In the genomic region with DNA sequence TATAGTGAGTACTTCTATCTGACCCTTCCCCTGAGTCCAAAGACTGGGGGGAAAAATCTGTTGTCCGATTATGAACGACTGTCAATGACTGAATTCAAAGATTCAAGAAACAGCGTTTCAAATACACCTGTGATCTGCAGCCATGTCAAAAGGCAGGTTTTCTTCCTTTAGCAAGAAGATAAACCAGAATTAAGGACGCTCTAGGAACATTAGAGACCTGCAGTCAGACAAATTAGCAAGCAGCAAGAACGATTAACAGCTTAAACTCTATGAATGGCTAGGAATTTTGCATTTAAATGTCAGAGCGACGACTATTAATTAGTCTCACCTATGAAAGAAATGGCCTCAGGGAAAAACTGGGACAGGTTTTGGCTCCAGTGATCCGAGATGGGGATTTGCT, we compare ENCODE assay signal across 8 cellular contexts. TPM values are rescaled to one million over a fixed set of nuclear protein-coding genes. Genes with fewer than 3 reads are reported as not detected.
DNase-seq lines count a peak whose midpoint lies in the region; ATAC-seq, FAIRE-seq and TF ChIP-seq lines count a peak whose summit lies in the region.

No MANE protein-coding gene starts in this region.

- H3F3A ChIP-seq in SK-N-SH (replicated peaks; ENCODE audit: insufficient read depth): peaks cover 17% of the 10 kb centered on the region

- TF ChIP-seq RAD21 in SK-N-SH (IDR thresholded peaks at IDR 0.05; ENCODE audit: low read length): no peak

- H3K4me1 ChIP-seq in SK-N-SH (ENCODE audit: control insufficient read depth in 1 of 2, insufficient read depth in 2 of 2, low read depth in 1 of 2, low read length in 1 of 2) (peaks cover 12 to 49% of the 10 kb centered on the region in 2 experiments; a peak in 3 of 4 replicates), kidney (ENCODE audit: control insufficient read depth in 1 of 2, insufficient read depth in 1 of 2, low read depth in 1 of 2, low read length in 2 of 2) (peaks cover 9 to 21% of the 10 kb centered on the region in 2 donors), stomach smooth muscle (ENCODE audit: control insufficient read depth, insufficient read depth, low read length) (peaks cover 40% of the 10 kb centered on the region)

- no peak for TF ChIP-seq CTCF in SK-N-SH (IDR thresholded peaks at IDR 0.05)
- TF ChIP-seq CTCF in kidney (IDR thresholded peaks at IDR 0.05; ENCODE audit: borderline replicate concordance, extremely low read depth, insufficient read depth): no peak

- ATAC-seq in SK-N-SH treated with all-trans-retinoic acid at 6 μM for 48 hours: no peak
- no peak for ATAC-seq in activated naive CD8-positive, alpha-beta T cell treated with anti-CD3 and anti-CD28 coated beads, Interleukin-2, amount 50 U/mL, for 24 hours
- no peak for ATAC-seq in HG03469 (IDR thresholded peaks at IDR 0.05; ENCODE audit: unreplicated experiment)
- ATAC-seq in HG03097 (IDR thresholded peaks at IDR 0.05; ENCODE audit: low FRiP score, unreplicated experiment): no peak

- H3K27ac Mint-ChIP-seq in activated naive CD8-positive, alpha-beta T cell treated with anti-CD3 and anti-CD28 coated beads, Interleukin-2, amount 50 U/mL, for 24 hours: peak overlapping the region; percentile 79

- intact Hi-C loops in kidney (cut with DNase I): no loop called here

- H3K27me3 ChIP-seq in SK-N-SH (ENCODE audit: insufficient read depth): no peaks in the 10 kb centered on the region
- no peaks in the 10 kb centered on the region for H3K27me3 ChIP-seq in stomach smooth muscle (ENCODE audit: control insufficient read depth in 1 of 2, insufficient read depth in 2 of 2, low read length in 2 of 2)

- no peaks in the 10 kb centered on the region for H3K9me2 ChIP-seq in SK-N-SH

- CTCF ChIA-PET in SK-N-SH (lab: Yijun Ruan, JAX): interaction anchor here (1.0 to 2.4 kb wide), 5 partner anchors 72 to 330 kb away, joined by 3 to 13 read pairs (median 4); no protein-coding TSS in a partner anchor

- H3K9ac ChIP-seq in SK-N-SH (peak overlapping the region; percentile 95), kidney (ENCODE audit: low read length in 2 of 2) (peak overlapping the region; percentile 71 to 88), stomach smooth muscle (ENCODE audit: low read length in 2 of 2) (peak overlapping the region; percentile 82 to 86)

- WGBS in SK-N-SH (ENCODE audit: low lambda C conversion rate): 17% methylated on average over 8 of the region's 8 CpGs

- H2AFZ ChIP-seq in SK-N-SH (ENCODE audit: low read depth): no peak overlapping the region

- H3K9me3 Mint-ChIP-seq in activated naive CD8-positive, alpha-beta T cell treated with anti-CD3 and anti-CD28 coated beads, Interleukin-2, amount 50 U/mL, for 24 hours: no peaks in the 10 kb centered on the region

- H3K4me2 ChIP-seq in SK-N-SH: peak overlapping the region; percentile 86

- POLR2A ChIA-PET in SK-N-SH (lab: Yijun Ruan, JAX): no interaction called here

- DNase-seq in SK-N-SH: no peak
- no peak for DNase-seq in activated naive CD8-positive, alpha-beta T cell treated with anti-CD3 and anti-CD28 coated beads, Interleukin-2, amount 50 U/mL, for 24 hours
- no peak for DNase-seq in kidney
- DNase-seq in dermis blood vessel endothelial cell: no peak

- no peak for FAIRE-seq in kidney (lab: Jason Lieb, UNC)

- H3K27ac ChIP-seq in SK-N-SH (ENCODE audit: low read depth in 2 of 2, low read length in 1 of 2): peak overlapping the region; percentile 98 to 99
- H3K27ac ChIP-seq in kidney (ENCODE audit: low read depth in 2 of 2, low read length in 2 of 2): peak overlapping the region; percentile 96 to 99
- H3K27ac ChIP-seq in stomach smooth muscle (ENCODE audit: low read length): peak overlapping the region; percentile 98

- no peak for TF ChIP-seq EP300 in SK-N-SH (IDR thresholded peaks at IDR 0.05; ENCODE audit: borderline replicate concordance in 1 of 2, low read depth in 1 of 2, low read length in 1 of 2)

- H4K20me1 ChIP-seq in SK-N-SH (ENCODE audit: insufficient read depth): peaks cover 49% of the 10 kb centered on the region

- H3K36me3 Mint-ChIP-seq in activated naive CD8-positive, alpha-beta T cell treated with anti-CD3 and anti-CD28 coated beads, Interleukin-2, amount 50 U/mL, for 24 hours (ENCODE audit: low read depth): peaks cover 34% of the 10 kb centered on the region

- peaks cover 9% of the 10 kb centered on the region for H3K27me3 Mint-ChIP-seq in activated naive CD8-positive, alpha-beta T cell treated with anti-CD3 and anti-CD28 coated beads, Interleukin-2, amount 50 U/mL, for 24 hours

- peaks cover 77% of the 10 kb centered on the region for H3K4me1 Mint-ChIP-seq in activated naive CD8-positive, alpha-beta T cell treated with anti-CD3 and anti-CD28 coated beads, Interleukin-2, amount 50 U/mL, for 24 hours

- peak overlapping the region; percentile 95 for H3K4me3 Mint-ChIP-seq in activated naive CD8-positive, alpha-beta T cell treated with anti-CD3 and anti-CD28 coated beads, Interleukin-2, amount 50 U/mL, for 24 hours

- peaks cover 61% of the 10 kb centered on the region for H3K79me2 ChIP-seq in SK-N-SH (ENCODE audit: insufficient read depth)

- H3K9me3 ChIP-seq in SK-N-SH (no peaks in the 10 kb centered on the region), kidney (ENCODE audit: control insufficient read depth in 1 of 2, low read length in 2 of 2) (no peaks in the 10 kb centered on the region), stomach smooth muscle (ENCODE audit: control insufficient read depth in 2 of 2, low read length in 2 of 2) (no peaks in the 10 kb centered on the region)

- H3K4me3 ChIP-seq in SK-N-SH (ENCODE audit: low read depth in 2 of 2, low read length in 1 of 2) (peak overlapping the region; percentile 94 to 99), kidney (ENCODE audit: low read length in 2 of 2) (peak overlapping the region; percentile 97 to 98), stomach smooth muscle (ENCODE audit: low read length in 2 of 2) (peak overlapping the region; percentile 88 to 95)

- H3K36me3 ChIP-seq in SK-N-SH (replicated peaks in 1 of 2; ENCODE audit: control insufficient read depth in 1 of 2, insufficient read depth in 2 of 2, low read length in 1 of 2): peaks cover 30 to 34% of the 10 kb centered on the region in 2 experiments
- peaks cover 18 to 26% of the 10 kb centered on the region in 2 donors for H3K36me3 ChIP-seq in kidney (ENCODE audit: control insufficient read depth in 1 of 2, insufficient read depth in 2 of 2, low read length in 2 of 2)
- H3K36me3 ChIP-seq in stomach smooth muscle (ENCODE audit: control insufficient read depth in 2 of 2, insufficient read depth in 2 of 2, low read length in 2 of 2): peaks cover 4 to 6% of the 10 kb centered on the region in 2 donors

TF ChIP-seq in SK-N-SH, 30 proteins besides CTCF, POLR2A, EP300 and RAD21:
- TF ChIP-seq NFIC (IDR thresholded peaks at IDR 0.05; ENCODE audit: borderline replicate concordance) (no peak), TEAD4 (IDR thresholded peaks at IDR 0.05; ENCODE audit: borderline replicate concordance, insufficient read depth) (no peak), RXRA (IDR thresholded peaks at IDR 0.05; ENCODE audit: borderline replicate concordance, low read depth) (no peak), TCF12 (IDR thresholded peaks at IDR 0.05) (no peak), RFX5 (IDR thresholded peaks at IDR 0.05; ENCODE audit: low read length) (no peak)

TF ChIP-seq in SK-N-SH treated with all-trans-retinoic acid at 6 μM for 48 hours, 23 proteins besides CTCF, POLR2A, EP300 and RAD21:
- TF ChIP-seq TCF4 (CRISPR knock-in tag; IDR thresholded peaks at IDR 0.05; ENCODE audit: borderline replicate concordance) (no peak), RARB (CRISPR knock-in tag; IDR thresholded peaks at IDR 0.05) (no peak), SNAI2 (CRISPR knock-in tag; IDR thresholded peaks at IDR 0.05) (no peak), ESRRG (CRISPR knock-in tag; IDR thresholded peaks at IDR 0.05) (no peak), ZFP30 (CRISPR knock-in tag; IDR thresholded peaks at IDR 0.05) (no peak), ISL1 (CRISPR knock-in tag; IDR thresholded peaks at IDR 0.05) (no peak), ZNF565 (CRISPR knock-in tag; conservative IDR thresholded peaks at IDR 0.05; ENCODE audit: low read depth) (no peak), PPARA (CRISPR knock-in tag; IDR thresholded peaks at IDR 0.05; ENCODE audit: borderline replicate concordance) (no peak), CSRNP3 (CRISPR knock-in tag; IDR thresholded peaks at IDR 0.05) (no peak), CREB5 (CRISPR knock-in tag; IDR thresholded peaks at IDR 0.05; ENCODE audit: low read depth) (no peak), TOX (CRISPR knock-in tag; IDR thresholded peaks at IDR 0.05; ENCODE audit: borderline replicate concordance) (no peak)

RNA-seq across cellular contexts. Expression of gene DUSP6, which starts 2.0 kb away (rescaled TPM):
- polyA plus RNA-seq in SK-N-SH (2012; rRNA removed) (64.8 and 71.4 TPM in 2 replicates), kidney (ENCODE audit: insufficient read depth, low read depth, low replicate concordance) (35.3 TPM)
- polyA plus RNA-seq in SK-N-SH (2012; cell fraction: cytosol; rRNA removed): 37.6 and 45.0 TPM in 2 replicates
- 225 and 270 TPM in 2 replicates for polyA plus RNA-seq in SK-N-SH (2012; cell fraction: nucleus; rRNA removed)
- total RNA-seq in kidney (91.8 TPM), dermis blood vessel endothelial cell (309 and 317 TPM in 2 replicates)
